In genomic region chr16:85460983-85461813, GRCh38 we compare ENCODE assay signal across 8 cellular contexts.
A peak's percentile ranks its signal among the peaks of the same experiment; 100 is the strongest.
DNase-seq lines count a peak whose midpoint lies in the region; ATAC-seq and TF ChIP-seq lines count a peak whose summit lies in the region.

No MANE protein-coding gene starts in this region.

- no peak overlapping the region for H3K4me3 Mint-ChIP-seq in activated T-cell treated with anti-CD3 and anti-CD28 coated beads, Interleukin-2, amount 50 U/mL, for 24 hours

- intact Hi-C loops in lower lobe of right lung (cut with DNase I) = no loop called here

- H3K4me3 ChIP-seq in lower lobe of right lung = peak overlapping the region; percentile 32

- no peaks in the 10 kb centered on the region for H3K9me3 Mint-ChIP-seq in activated T-cell treated with anti-CD3 and anti-CD28 coated beads, Interleukin-2, amount 50 U/mL, for 24 hours

- no peaks in the 10 kb centered on the region for H3K9me3 ChIP-seq in lower lobe of right lung

- H3K27me3 ChIP-seq in lower lobe of right lung (ENCODE audit: low read depth) = peaks cover 21% of the 10 kb centered on the region

- no peak overlapping the region for H3K27ac Mint-ChIP-seq in activated T-cell treated with anti-CD3 and anti-CD28 coated beads, Interleukin-2, amount 50 U/mL, for 24 hours

- no peak for TF ChIP-seq CTCF in lower lobe of right lung (IDR thresholded peaks at IDR 0.05)

- no peaks in the 10 kb centered on the region for H3K36me3 Mint-ChIP-seq in activated T-cell treated with anti-CD3 and anti-CD28 coated beads, Interleukin-2, amount 50 U/mL, for 24 hours (ENCODE audit: low read depth)

- H3K27ac ChIP-seq in lower lobe of right lung = peak overlapping the region; percentile 50

- H3K4me1 ChIP-seq in lower lobe of right lung = peaks cover 48% of the 10 kb centered on the region

- peak; percentile 7 to 70 for ATAC-seq in lower lobe of right lung
- ATAC-seq in HG03571 (IDR thresholded peaks at IDR 0.05; ENCODE audit: unreplicated experiment) = no peak
- no peak for ATAC-seq in HG02973 (IDR thresholded peaks at IDR 0.05; ENCODE audit: unreplicated experiment)

- H3K4me1 Mint-ChIP-seq in activated T-cell treated with anti-CD3 and anti-CD28 coated beads, Interleukin-2, amount 50 U/mL, for 24 hours (ENCODE audit: low read depth) = peaks cover 5% of the 10 kb centered on the region

- peaks cover 47% of the 10 kb centered on the region for H3K27me3 Mint-ChIP-seq in activated T-cell treated with anti-CD3 and anti-CD28 coated beads, Interleukin-2, amount 50 U/mL, for 24 hours

- DNase-seq in AG08395 (ENCODE audit: low spot score) (peak; percentile 70), HuH-7.5 (ENCODE audit: low spot score) (peak; percentile 75), UCSD-AML1 (lab: John Stamatoyannopoulos, UW; ENCODE audit: unreplicated experiment) (peak; percentile 27), lower lobe of right lung (no peak)
- DNase-seq in activated T-cell treated with anti-CD3 and anti-CD28 coated beads, Interleukin-2, amount 50 U/mL, for 24 hours = no peak
- no peak for DNase-seq in activated T-cell treated with anti-CD3 and anti-CD28 coated beads, Interleukin-2, amount 50 U/mL, for 1 hour

- H3K36me3 ChIP-seq in lower lobe of right lung = no peaks in the 10 kb centered on the region

Comparison
In these comparisons a context has a peak if more than half of its experiments do, and no peak if none do; other contexts are left out.
1. DNase-seq: peak in AG08395 (single experiment), HuH-7.5 (single experiment) and UCSD-AML1 (single experiment); none in lower lobe of right lung (single experiment), activated T-cell treated with anti-CD3 and anti-CD28 coated beads, Interleukin-2, amount 50 U/mL, for 24 hours (single experiment) and activated T-cell treated with anti-CD3 and anti-CD28 coated beads, Interleukin-2, amount 50 U/mL, for 1 hour (single experiment).
2. ATAC-seq: peak in lower lobe of right lung (2 of 2); none in HG03571 (single experiment) and HG02973 (single experiment).